16 cellular contexts compared by ENCODE assay signal in the genomic region with DNA sequence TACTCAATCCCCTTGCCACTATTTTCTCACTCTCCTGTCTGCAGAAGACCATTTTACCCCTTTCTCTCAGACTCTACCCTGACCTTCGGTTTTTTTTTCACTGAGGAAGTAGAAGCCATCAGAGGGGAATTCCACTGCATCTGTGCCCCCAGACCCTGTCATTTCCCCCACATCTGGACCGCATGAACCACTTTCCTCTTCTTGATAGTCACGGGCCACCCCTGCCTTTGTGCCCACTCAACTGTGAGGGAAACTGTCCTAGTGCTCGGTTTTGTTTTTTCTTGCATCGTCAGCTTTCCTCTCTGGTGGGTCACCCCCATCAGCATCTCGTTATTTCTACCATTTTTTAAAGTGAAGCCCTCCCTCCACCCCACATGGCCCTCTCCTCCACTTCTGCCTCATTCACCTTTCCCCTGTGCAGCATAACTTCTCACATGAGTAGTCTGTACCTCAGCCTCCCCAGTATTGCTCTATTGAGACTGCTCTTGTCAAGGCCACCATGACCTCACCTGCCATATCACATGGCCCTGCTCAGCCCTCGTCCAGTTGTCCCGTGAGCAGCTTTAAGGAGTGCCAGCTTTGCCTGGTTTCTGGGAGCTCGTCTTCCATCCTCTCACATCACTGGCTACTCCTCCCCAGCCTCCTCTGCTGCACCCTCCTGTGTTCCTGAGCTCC. TPM values are rescaled to one million over a fixed set of nuclear protein-coding genes. Genes with fewer than 3 reads are reported as not detected.
DNase-seq lines count a peak whose midpoint lies in the region; ATAC-seq, FAIRE-seq and TF ChIP-seq lines count a peak whose summit lies in the region.
"Had no signal": no experiment of that assay in that cellular context is flagged by ENCODE, and none has a peak within 500 bp of the region (broad histone marks: within the 10 kb centered on the region; RNA-seq: fewer than 3 reads in every experiment).

No MANE protein-coding gene starts in this region.

- H2AFZ ChIP-seq in HepG2 (ENCODE audit: low read length) = no peak overlapping the region
- H2AFZ ChIP-seq: PC-9 had no signal

- TF ChIP-seq POLR2A in HepG2 (IDR thresholded peaks at IDR 0.05; ENCODE audit: insufficient read depth in 1 of 2, low read depth in 2 of 2, low read length in 2 of 2) = no peak
- no peak for TF ChIP-seq POLR2A in right lobe of liver (IDR thresholded peaks at IDR 0.05)
- no peak for TF ChIP-seq POLR2A in testis (IDR thresholded peaks at IDR 0.05)
- TF ChIP-seq POLR2A in erythroblast (IDR thresholded peaks at IDR 0.05; ENCODE audit: low read length) = no peak
- no peak for TF ChIP-seq POLR2A in esophagus muscularis mucosa (IDR thresholded peaks at IDR 0.05; ENCODE audit: low read depth)

- H3K4me1 ChIP-seq in HepG2 (ENCODE audit: insufficient read depth, low read length) (peaks cover 18% of the 10 kb centered on the region), right lobe of liver (peaks cover 0 to 3% (median 0%) of the 10 kb centered on the region in 4 donors), upper lobe of right lung (no peaks in the 10 kb centered on the region), testis (no peaks in the 10 kb centered on the region), esophagus muscularis mucosa (no peaks in the 10 kb centered on the region)
- H3K4me1 ChIP-seq: pancreas had no signal

- no peak overlapping the region for H3K4me2 ChIP-seq in HepG2 (ENCODE audit: low read depth, low read length)
- H3K4me2 ChIP-seq: PC-9 had no signal

- H3K79me2 ChIP-seq in HepG2 (ENCODE audit: insufficient read depth, low read length) = peaks cover 2% of the 10 kb centered on the region

- CTCF ChIA-PET in HepG2 (lab: Yijun Ruan, JAX; ENCODE audit: low intra/inter-chr PET ratio, low total read pairs) = no interaction called here

- H4K20me1 ChIP-seq in HepG2 (ENCODE audit: insufficient read depth, low read length) = no peaks in the 10 kb centered on the region

- intact Hi-C loops in HepG2 (cut with micrococcal nuclease; ENCODE audit: unreplicated experiment) (no loop called here), right lobe of liver (cut with DNase I) (no loop called here), upper lobe of right lung (cut with DNase I) (no loop called here), testis (cut with DNase I; ENCODE audit: low total_unique reads) (no loop called here), esophagus muscularis mucosa (cut with DNase I) (no loop called here)

- WGBS in HepG2 (ENCODE audit: low lambda C conversion rate) = 93% methylated on average over 9 of the region's 9 CpGs
- WGBS in right lobe of liver (ENCODE audit: insufficient coverage, low coverage, low lambda C conversion rate, missing lambda C conversion rate) = 96% methylated on average over 7 of the region's 9 CpGs
- WGBS in testis, 2 donors = 85 to 88% methylated on average over 9 of the region's 9 CpGs
- 92% methylated on average over 9 of the region's 9 CpGs for WGBS in esophagus muscularis mucosa

- ATAC-seq in HepG2 (no peak), right lobe of liver (no peak), HG02610 (IDR thresholded peaks at IDR 0.05; ENCODE audit: unreplicated experiment) (peak; percentile 90), upper lobe of right lung (peak; percentile 20)
- ATAC-seq: pancreas had no signal

- no peak for FAIRE-seq in HepG2 (lab: Jason Lieb, UNC)
- FAIRE-seq: pancreas had no signal

- POLR2A ChIA-PET in HepG2 (lab: Yijun Ruan, JAX) = no interaction called here

- TF ChIP-seq EP300 in HepG2 (IDR thresholded peaks at IDR 0.05; ENCODE audit: low read depth in 2 of 2, low read length in 2 of 2) = no peak
- no peak for TF ChIP-seq EP300 in HepG2 (CRISPR knock-in tag; IDR thresholded peaks at IDR 0.05; ENCODE audit: borderline replicate concordance)
- no peak for TF ChIP-seq EP300 in esophagus muscularis mucosa (IDR thresholded peaks at IDR 0.05)

- H3K36me3 ChIP-seq in HepG2 (replicated peaks in 1 of 2; ENCODE audit: control insufficient read depth in 1 of 2, insufficient read depth in 2 of 2, low read length in 2 of 2) = peaks cover 26 to 70% of the 10 kb centered on the region in 2 experiments
- peaks cover 0 to 7% (median 1%) of the 10 kb centered on the region in 4 donors for H3K36me3 ChIP-seq in right lobe of liver
- peaks cover 87% of the 10 kb centered on the region for H3K36me3 ChIP-seq in upper lobe of right lung
- H3K36me3 ChIP-seq in testis (ENCODE audit: low read depth, missing control alignments) = no peaks in the 10 kb centered on the region
- peaks cover 20 to 94% (median 72%) of the 10 kb centered on the region in 4 donors for H3K36me3 ChIP-seq in esophagus muscularis mucosa

- TF ChIP-seq CTCF in HepG2 (CRISPR knock-in tag; IDR thresholded peaks at IDR 0.05) (no peak), right lobe of liver (IDR thresholded peaks at IDR 0.05) (no peak), upper lobe of right lung (IDR thresholded peaks at IDR 0.05) (no peak), testis (IDR thresholded peaks at IDR 0.05) (no peak), esophagus muscularis mucosa (IDR thresholded peaks at IDR 0.05) (no peak)

- in situ Hi-C loops in HepG2 (cut with HindIII; ENCODE audit: extremely low pct_ligation_motif_present, low pct_unique_long_range_greater_than_20kb) = no loop called here

- no peak overlapping the region for H3K27ac ChIP-seq in HepG2 (ENCODE audit: extremely low read length, insufficient read depth, low read length)
- no peak overlapping the region for H3K27ac ChIP-seq in right lobe of liver
- H3K27ac ChIP-seq in upper lobe of right lung = no peak overlapping the region
- H3K27ac ChIP-seq in testis = no peak overlapping the region
- H3K27ac ChIP-seq in esophagus muscularis mucosa (replicated peaks in 1 of 4) = no peak overlapping the region
- H3K27ac ChIP-seq: pancreas, PC-9 had no signal

- no peaks in the 10 kb centered on the region for H3K9me3 ChIP-seq in HepG2 (ENCODE audit: low read length)
- H3K9me3 ChIP-seq in right lobe of liver = no peaks in the 10 kb centered on the region
- no peaks in the 10 kb centered on the region for H3K9me3 ChIP-seq in upper lobe of right lung
- H3K9me3 ChIP-seq in testis = no peaks in the 10 kb centered on the region
- H3K9me3 ChIP-seq in esophagus muscularis mucosa = no peaks in the 10 kb centered on the region
- H3K9me3 ChIP-seq: pancreas had no signal

- H3K27me3 ChIP-seq in HepG2 (ENCODE audit: control insufficient read depth in 1 of 2, insufficient read depth in 2 of 2, low read length in 2 of 2) = no peaks in the 10 kb centered on the region
- no peaks in the 10 kb centered on the region for H3K27me3 ChIP-seq in right lobe of liver
- no peaks in the 10 kb centered on the region for H3K27me3 ChIP-seq in upper lobe of right lung
- H3K27me3 ChIP-seq in testis = no peaks in the 10 kb centered on the region
- H3K27me3 ChIP-seq in esophagus muscularis mucosa = no peaks in the 10 kb centered on the region
- H3K27me3 ChIP-seq: pancreas had no signal

- no peak overlapping the region for H3K9ac ChIP-seq in HepG2 (ENCODE audit: insufficient read depth, low read depth, low read length)

- no peak overlapping the region for H3K4me3 ChIP-seq in HepG2 (replicated peaks in 1 of 3; ENCODE audit: insufficient read depth in 1 of 3, low read depth in 2 of 3, low read length in 3 of 3)
- H3K4me3 ChIP-seq in right lobe of liver = no peak overlapping the region
- H3K4me3 ChIP-seq in upper lobe of right lung = no peak overlapping the region
- H3K4me3 ChIP-seq in testis = no peak overlapping the region
- H3K4me3 ChIP-seq in esophagus muscularis mucosa = no peak overlapping the region
- H3K4me3 ChIP-seq: lung, pancreas, PC-9 had no signal

- DNase-seq in HepG2 (ENCODE audit: low spot score) (no peak), right lobe of liver (no peak), NAMALWA (ENCODE audit: low spot score) (peak; percentile 75), upper lobe of right lung (no peak), testis (no peak), erythroblast (lab: John Stamatoyannopoulos, UW) (no peak), esophagus muscularis mucosa (ENCODE audit: extremely low spot score) (no peak)
- DNase-seq: amygdala; DMS53; effector CD4-positive, alpha-beta T cell; KG1; NCI-H2029 treated with DMSO at 0.1 percent for 48 hours; PC-9 had no signal

- no TSS peak for BruUV-seq in HepG2 (replicated peaks; lab: Mats Ljungman, UMichigan)

- no peak for TF ChIP-seq RAD21 in HepG2 (CRISPR knock-in tag; IDR thresholded peaks at IDR 0.05)

RNA-seq across cellular contexts. Expression of a gene that starts 32.4 kb away (rescaled TPM):
- 9.9 and 15.1 TPM in 2 replicates for total RNA-seq in HepG2 (2016; rRNA removed; fragmentation: Illumina TruSeq; extraction: Trizol)
- 8.3 and 8.9 TPM in 2 replicates for total RNA-seq in HepG2 (2016; cell fraction: cytosol; rRNA removed; fragmentation: Illumina TruSeq; extraction: Trizol; ENCODE audit: low read depth)
- total RNA-seq in HepG2 (2016; cell fraction: insoluble cytoplasmic fraction; rRNA removed; fragmentation: Illumina TruSeq; extraction: Trizol) = 9.2 and 15.1 TPM in 2 replicates
- total RNA-seq in HepG2 (2016; cell fraction: membrane; rRNA removed; fragmentation: Illumina TruSeq; extraction: Trizol) = 6.2 and 6.3 TPM in 2 replicates
- total RNA-seq in HepG2 (2016; cell fraction: nucleus; rRNA removed; fragmentation: Illumina TruSeq; extraction: Trizol) = 24.1 and 32.0 TPM in 2 replicates
- polyA plus RNA-seq in HepG2 (2011; rRNA removed) = 13.0 and 16.2 TPM in 2 replicates
- polyA plus RNA-seq in HepG2 (2011; cell fraction: cytosol; rRNA removed) = 5.4 and 9.6 TPM in 2 replicates
- polyA plus RNA-seq in HepG2 (2011; cell fraction: nucleus; rRNA removed) = 17.3 TPM in 2 replicates
- polyA plus RNA-seq in HepG2 (2012) = 16.5 and 25.6 TPM in 2 replicates
- 0.47 and 0.84 TPM in 2 replicates for polyA plus RNA-seq in HepG2 (2016; cell fraction: cytosol; fragmentation: Illumina TruSeq; extraction: Trizol; ENCODE audit: low read depth)
- 7.1 and 8.1 TPM in 2 replicates for polyA plus RNA-seq in HepG2 (2016; cell fraction: insoluble cytoplasmic fraction; fragmentation: Illumina TruSeq; extraction: Trizol; ENCODE audit: low read depth)
- polyA plus RNA-seq in HepG2 (2016; cell fraction: membrane; fragmentation: Illumina TruSeq; extraction: Trizol; ENCODE audit: low read depth) = 1.6 and 2.5 TPM in 2 replicates
- polyA plus RNA-seq in HepG2 (2016; cell fraction: nucleus; fragmentation: Illumina TruSeq; extraction: Trizol; ENCODE audit: insufficient read depth, low read depth) = 33.9 and 34.2 TPM in 2 replicates
- polyA minus RNA-seq in HepG2 (2011; rRNA and poly(A)+ RNA removed; ENCODE audit: low replicate concordance) = 2.3 and 9.3 TPM in 2 replicates
- polyA minus RNA-seq in HepG2 (2011; cell fraction: cytosol; rRNA and poly(A)+ RNA removed) = 21.9 and 33.0 TPM in 2 replicates
- polyA minus RNA-seq in HepG2 (2011; cell fraction: nucleus; rRNA and poly(A)+ RNA removed) = 24.2 and 24.7 TPM in 2 replicates
- total RNA-seq in right lobe of liver = 10 to 100 TPM in 3 of 6 experiments, 1 to 10 TPM in 3; 5.4 to 18.0 (median 8.8) TPM
- total RNA-seq in upper lobe of right lung = 28.0 TPM
- 10 to 100 TPM; 13.2 to 22.6 TPM for total RNA-seq in testis
- 12.9 TPM for polyA plus RNA-seq in testis (ENCODE audit: insufficient read depth, low read depth, low replicate concordance)
- 10 to 100 TPM; 13.7 to 21.8 (median 14.9) TPM for total RNA-seq in esophagus muscularis mucosa

RNA-seq across cellular contexts. Expression of a gene that starts 50.7 kb away (rescaled TPM):
- total RNA-seq in HepG2 (2016; rRNA removed; fragmentation: Illumina TruSeq; extraction: Trizol) (0.95 and 1.4 TPM in 2 replicates), right lobe of liver (1 to 10 TPM; 1.2 to 5.4 (median 2.9) TPM), upper lobe of right lung (5.4 TPM), testis (1 to 10 TPM in 1 of 2 donors, under 1 TPM in 1; 0.79 to 3.3 TPM), esophagus muscularis mucosa (1 to 10 TPM; 1.1 to 2.1 (median 1.8) TPM)
- 0.53 and 1.0 TPM in 2 replicates for total RNA-seq in HepG2 (2016; cell fraction: cytosol; rRNA removed; fragmentation: Illumina TruSeq; extraction: Trizol; ENCODE audit: low read depth)
- 0.52 and 1.1 TPM in 2 replicates for total RNA-seq in HepG2 (2016; cell fraction: insoluble cytoplasmic fraction; rRNA removed; fragmentation: Illumina TruSeq; extraction: Trizol)
- 0.87 and 0.90 TPM in 2 replicates for total RNA-seq in HepG2 (2016; cell fraction: membrane; rRNA removed; fragmentation: Illumina TruSeq; extraction: Trizol)
- 2.6 and 2.7 TPM in 2 replicates for total RNA-seq in HepG2 (2016; cell fraction: nucleus; rRNA removed; fragmentation: Illumina TruSeq; extraction: Trizol)
- polyA plus RNA-seq in HepG2 (2011; rRNA removed) (2.3 and 2.4 TPM in 2 replicates), testis (ENCODE audit: insufficient read depth, low read depth, low replicate concordance) (3.1 TPM)
- 2.2 and 2.5 TPM in 2 replicates for polyA plus RNA-seq in HepG2 (2011; cell fraction: cytosol; rRNA removed)
- 5.3 and 6.4 TPM in 2 replicates for polyA plus RNA-seq in HepG2 (2011; cell fraction: nucleus; rRNA removed)
- 5.1 and 5.4 TPM in 2 replicates for polyA plus RNA-seq in HepG2 (2012)
- polyA plus RNA-seq in HepG2 (2016; cell fraction: cytosol; fragmentation: Illumina TruSeq; extraction: Trizol; ENCODE audit: low read depth) = 1.1 and 1.2 TPM in 2 replicates
- 2.1 and 2.2 TPM in 2 replicates for polyA plus RNA-seq in HepG2 (2016; cell fraction: insoluble cytoplasmic fraction; fragmentation: Illumina TruSeq; extraction: Trizol; ENCODE audit: low read depth)
- 1.6 and 1.7 TPM in 2 replicates for polyA plus RNA-seq in HepG2 (2016; cell fraction: membrane; fragmentation: Illumina TruSeq; extraction: Trizol; ENCODE audit: low read depth)
- polyA plus RNA-seq in HepG2 (2016; cell fraction: nucleus; fragmentation: Illumina TruSeq; extraction: Trizol; ENCODE audit: insufficient read depth, low read depth) = 6.5 TPM in 2 replicates
- 3.2 TPM in 1 of 2 replicates, not detected in the other for polyA minus RNA-seq in HepG2 (2011; rRNA and poly(A)+ RNA removed; ENCODE audit: low replicate concordance)
- polyA minus RNA-seq in HepG2 (2011; cell fraction: cytosol; rRNA and poly(A)+ RNA removed) = 1.6 and 2.9 TPM in 2 replicates
- 3.4 and 4.0 TPM in 2 replicates for polyA minus RNA-seq in HepG2 (2011; cell fraction: nucleus; rRNA and poly(A)+ RNA removed)

Comparison
In these comparisons a context has a peak if more than half of its experiments do, and no peak if none do; other contexts are left out.
1. ATAC-seq: peak in HG02610 (single experiment) and upper lobe of right lung (single experiment); none in HepG2 (single experiment) and right lobe of liver (0 of 4).